1 cellular context compared by ENCODE assay signal in the genomic region with DNA sequence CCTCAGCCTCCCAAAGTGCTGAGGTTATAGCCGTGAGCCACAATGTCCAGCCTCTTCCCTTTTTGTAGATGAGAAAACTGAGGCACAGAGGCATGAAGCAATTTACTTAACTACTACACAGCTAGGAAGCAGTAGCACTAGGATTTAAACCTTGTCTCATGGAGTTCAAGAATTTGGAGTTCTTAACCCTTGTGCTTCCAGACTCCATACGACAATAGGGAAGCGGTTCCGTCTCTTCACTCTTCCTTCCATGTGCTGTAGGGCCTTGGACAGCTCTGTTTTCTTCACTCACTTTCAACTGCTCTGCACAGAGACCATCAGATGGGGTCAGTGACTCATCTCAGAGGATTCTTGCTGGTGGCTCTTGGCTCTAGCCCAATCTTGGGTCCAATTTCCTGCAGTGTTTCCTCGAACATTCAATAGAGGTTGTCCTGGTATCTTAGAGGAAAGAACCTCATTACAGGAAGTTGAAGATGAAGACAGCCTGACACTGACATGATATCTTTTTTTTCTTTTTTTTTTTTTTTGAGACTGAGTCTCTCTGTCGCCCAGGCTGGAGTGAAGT.
TF ChIP-seq lines count a peak whose summit lies in the region.

No MANE protein-coding gene starts in this region.

TF ChIP-seq in GM23338, 12 proteins besides CTCF, POLR2A, EP300 and RAD21 (continued from another document):
- TF ChIP-seq ZNF462 (CRISPR knock-in tag; IDR thresholded peaks at IDR 0.05): no peak
- TF ChIP-seq, protein P1, sequence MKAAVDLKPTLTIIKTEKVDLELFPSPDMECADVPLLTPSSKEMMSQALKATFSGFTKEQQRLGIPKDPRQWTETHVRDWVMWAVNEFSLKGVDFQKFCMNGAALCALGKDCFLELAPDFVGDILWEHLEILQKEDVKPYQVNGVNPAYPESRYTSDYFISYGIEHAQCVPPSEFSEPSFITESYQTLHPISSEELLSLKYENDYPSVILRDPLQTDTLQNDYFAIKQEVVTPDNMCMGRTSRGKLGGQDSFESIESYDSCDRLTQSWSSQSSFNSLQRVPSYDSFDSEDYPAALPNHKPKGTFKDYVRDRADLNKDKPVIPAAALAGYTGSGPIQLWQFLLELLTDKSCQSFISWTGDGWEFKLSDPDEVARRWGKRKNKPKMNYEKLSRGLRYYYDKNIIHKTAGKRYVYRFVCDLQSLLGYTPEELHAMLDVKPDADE (IDR thresholded peaks at IDR 0.05): no peak
- TF ChIP-seq POLR2AphosphoS5 (IDR thresholded peaks at IDR 0.05; ENCODE audit: low read depth): no peak
- TF ChIP-seq EZH2phosphoT487 (IDR thresholded peaks at IDR 0.05; ENCODE audit: unreplicated experiment): no peak
- TF ChIP-seq EZH2 (IDR thresholded peaks at IDR 0.05; ENCODE audit: low read depth, unreplicated experiment): no peak
- TF ChIP-seq STAT1 (IDR thresholded peaks at IDR 0.05; ENCODE audit: unreplicated experiment): no peak
- no peak for TF ChIP-seq ZNF114 (CRISPR knock-in tag; IDR thresholded peaks at IDR 0.05)
- TF ChIP-seq ZNF331 (CRISPR knock-in tag; IDR thresholded peaks at IDR 0.05; ENCODE audit: low read depth): no peak
